In the genomic region with DNA sequence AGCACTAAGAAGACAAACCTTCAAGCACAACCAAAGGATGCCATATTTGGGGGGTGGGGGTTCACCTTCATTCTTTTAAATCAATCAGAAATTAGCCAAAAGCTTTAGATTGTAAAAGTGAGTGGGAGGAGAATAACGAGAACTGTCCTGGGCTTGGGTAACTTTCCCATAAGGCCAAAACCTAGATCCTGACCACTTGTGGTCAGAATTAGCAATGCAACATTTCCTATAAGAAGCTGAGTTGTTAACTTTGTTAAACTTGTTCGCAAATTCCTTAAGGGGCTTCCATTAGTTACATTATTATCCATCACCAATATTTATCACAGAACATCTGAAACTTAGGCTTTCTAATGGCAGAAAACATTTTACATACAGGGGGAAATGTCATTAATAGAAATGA, we compare ENCODE assay signal across 1 cellular context.
TF ChIP-seq lines count a peak whose summit lies in the region.

No MANE protein-coding gene starts in this region.

TF ChIP-seq in GM12878, 131 proteins besides CTCF, POLR2A, EP300 and RAD21:
- TF ChIP-seq MXI1 (IDR thresholded peaks at IDR 0.05; ENCODE audit: low read depth, low read length) (no peak), PKNOX1 (IDR thresholded peaks at IDR 0.05) (no peak), RUNX3 (IDR thresholded peaks at IDR 0.05; ENCODE audit: low read length) (peak; percentile 58), RB1 (IDR thresholded peaks at IDR 0.05; ENCODE audit: borderline replicate concordance) (no peak), KAT2A (conservative IDR thresholded peaks at IDR 0.05; ENCODE audit: control insufficient read depth, low read depth, low read length) (no peak), SMC3 (IDR thresholded peaks at IDR 0.05; ENCODE audit: borderline replicate concordance, low read length) (no peak)
TF ChIP-seq in GM12878: peak in this region for 1.
